In genomic region chr9:132800038-132800648, GRCh38 we compare ENCODE assay signal across 8 cellular contexts.
A peak's percentile ranks its signal among the peaks of the same experiment; 100 is the strongest.
DNase-seq lines count a peak whose midpoint lies in the region; ATAC-seq and TF ChIP-seq lines count a peak whose summit lies in the region.

No MANE protein-coding gene starts in this region.

- no peaks in the 10 kb centered on the region for H3K4me1 ChIP-seq in ACC112 (ENCODE audit: control insufficient read depth, insufficient read depth, low read length, unreplicated experiment)

- peak; percentile 78 for TF ChIP-seq CTCF in GM20000 (IDR thresholded peaks at IDR 0.05; ENCODE audit: extremely low read depth, missing control alignments)

- H2AFZ ChIP-seq in ACC112 (ENCODE audit: low read length, unreplicated experiment): peak overlapping the region; percentile 35

- H3K27me3 ChIP-seq in ACC112 (ENCODE audit: insufficient read depth, low read length): peaks cover 9% of the 10 kb centered on the region; the same call in 1 of the 2 replicates

- no peaks in the 10 kb centered on the region for H3K79me2 ChIP-seq in ACC112 (ENCODE audit: control insufficient read depth, insufficient read depth, low read length, unreplicated experiment)

- no peak for ATAC-seq in GM19467 (IDR thresholded peaks at IDR 0.05; ENCODE audit: unreplicated experiment)

- H3K36me3 ChIP-seq in ACC112 (ENCODE audit: insufficient read depth, low read length): no peaks in the 10 kb centered on the region

- no peak overlapping the region for H3K4me3 ChIP-seq in ACC112 (ENCODE audit: low read depth, low read length)

- no peak overlapping the region for H3K27ac ChIP-seq in ACC112 (ENCODE audit: low read depth, low read length)

- DNase-seq in GM20000 (ENCODE audit: low spot score) (peak; percentile 75), NCI-H2227 treated with DMSO at 0.1 percent for 48 hours (lab: John Stamatoyannopoulos, UW) (peak; percentile 42), cerebellar cortex (ENCODE audit: low spot score) (peak; percentile 92), kidney tubule cell (ENCODE audit: low spot score) (peak; percentile 76)
- DNase-seq in activated CD4-positive, alpha-beta T cell treated with anti-CD3 and anti-CD28 coated beads for 24 hours (ENCODE audit: low read depth in 2 of 2): peak; percentile 31 to 34
- peak; percentile 19 to 35 for DNase-seq in stimulated activated CD4-positive, alpha-beta T cell treated with anti-CD3 and anti-CD28 coated beads, Interleukin-1b, Interleukin-23, amount 100 ng/mL, for 1 hour (ENCODE audit: low read depth in 2 of 2)

Comparison
In these comparisons a context has a peak if more than half of its experiments do, and no peak if none do; other contexts are left out.
1. DNase-seq: peak in every context shown above with its lines; median percentile 92 in cerebellar cortex; 76 in kidney tubule cell; 75 in GM20000; 42 in NCI-H2227 treated with DMSO at 0.1 percent for 48 hours; 32 in activated CD4-positive, alpha-beta T cell treated with anti-CD3 and anti-CD28 coated beads for 24 hours; 27 in stimulated activated CD4-positive, alpha-beta T cell treated with anti-CD3 and anti-CD28 coated beads, Interleukin-1b, Interleukin-23, amount 100 ng/mL, for 1 hour.